In the genomic region with DNA sequence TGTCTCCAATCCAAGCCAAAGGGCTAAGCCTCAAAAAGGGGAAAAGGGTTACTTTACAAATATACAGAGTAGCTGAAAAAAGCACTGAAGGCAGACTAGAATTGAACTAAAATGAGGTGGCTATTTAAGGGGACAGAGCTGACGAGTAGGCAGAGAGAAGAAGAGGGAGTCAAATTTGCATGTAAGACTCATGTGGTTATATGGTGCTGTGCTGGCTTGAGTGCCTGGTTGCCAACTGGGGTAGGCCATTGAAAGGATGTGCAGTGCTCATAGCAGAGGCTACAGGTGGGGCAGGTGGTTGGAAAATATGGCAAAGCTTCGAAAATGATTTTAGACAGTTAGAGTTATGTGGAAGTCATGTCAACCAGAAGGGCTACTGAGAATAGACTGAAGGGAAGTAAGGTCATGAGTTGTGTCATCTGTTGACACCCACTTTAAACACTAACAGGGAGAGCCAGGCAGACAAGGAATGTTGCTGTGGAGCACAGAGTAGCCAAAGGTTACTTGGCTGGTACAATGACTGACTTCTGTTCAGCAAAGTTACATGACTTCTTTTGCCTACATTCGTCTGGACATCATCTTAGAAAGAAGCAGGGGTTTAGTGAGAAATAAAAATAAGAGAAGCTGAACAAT, we compare ENCODE assay signal across 24 cellular contexts.
"Had no signal": no experiment of that assay in that cellular context is flagged by ENCODE, and none has a peak within 500 bp of the region (broad histone marks: within the 10 kb centered on the region; RNA-seq: fewer than 3 reads in every experiment).

No MANE protein-coding gene starts in this region.

- H3K9me3 Mint-ChIP-seq: activated naive CD8-positive, alpha-beta T cell treated with anti-CD3 and anti-CD28 coated beads, Interleukin-2, amount 50 U/mL, for 24 hours had no signal

- H3K27ac ChIP-seq: hepatocyte, prostate gland, skin epidermis, tibial artery, vagina had no signal

- H3K27me3 ChIP-seq: hepatocyte, tibial artery, vagina had no signal

- H3K4me3 ChIP-seq: hepatocyte, prostate gland, skin epidermis, tibial artery, vagina had no signal

- H3K4me1 ChIP-seq: prostate gland, vagina had no signal

- H3K4me2 ChIP-seq: hepatocyte had no signal

- DNase-seq: activated CD4-positive, alpha-beta T cell treated with anti-CD3 and anti-CD28 coated beads for 1 hour; activated CD4-positive, alpha-beta T cell treated with anti-CD3 and anti-CD28 coated beads, Interleukin-2, amount 50 U/mL, for 1 hour; activated CD8-positive, alpha-beta T cell treated with anti-CD3 and anti-CD28 coated beads, Interleukin-2, amount 10 ng/mL, durations not matched to agents 7 days and 5 days; activated gamma-delta T cell; activated naive CD4-positive, alpha-beta T cell treated with anti-CD3 and anti-CD28 coated beads, Interleukin-2, amount 50 U/mL, for 16 hours; activated naive CD8-positive, alpha-beta T cell treated with anti-CD3 and anti-CD28 coated beads, Interleukin-2, amount 50 U/mL, for 24 hours; caudate nucleus; dermis blood vessel endothelial cell; effector CD8-positive, alpha-beta T cell; erythroblast; foreskin fibroblast; immature natural killer cell; kidney glomerular epithelial cell; stimulated activated CD4-positive, alpha-beta T cell treated with anti-CD3 and anti-CD28 coated beads, Interleukin-1b, Interleukin-23, amount 100 ng/mL, for 48 hours; stimulated activated naive CD8-positive, alpha-beta T cell treated with anti-CD3 and anti-CD28 coated beads, Interleukin-15, amount 100 ng/mL, for 72 hours; T-helper 1 cell; tibial artery had no signal

- H3K4me3 Mint-ChIP-seq: activated CD8-positive, alpha-beta T cell treated with anti-CD3 and anti-CD28 coated beads, Interleukin-2, amount 10 ng/mL, durations not matched to agents 7 days and 5 days; activated naive CD8-positive, alpha-beta T cell treated with anti-CD3 and anti-CD28 coated beads, Interleukin-2, amount 50 U/mL, for 24 hours; activated T-helper 1 cell treated with anti-CD3 and anti-CD28 coated beads, Interleukin-12 subunit alpha, Interleukin-12 subunit beta, Interleukin-2, Interleukin-4 antibody, amounts not matched to agents 30 ng/mL and 10 ng/mL and 1 ng/mL, durations not matched to agents 14 hours and 24 hours and 36 hours; immature natural killer cell; memory B cell; stimulated activated effector memory CD8-positive, alpha-beta T cell treated with anti-CD3 and anti-CD28 coated beads, Interleukin-12 subunit alpha, Interleukin-12 subunit beta, amount 100 ng/mL, for 72 hours; stimulated activated naive CD8-positive, alpha-beta T cell treated with anti-CD3 and anti-CD28 coated beads, Interleukin-15, amount 100 ng/mL, for 72 hours had no signal

- H3K4me1 Mint-ChIP-seq: activated naive CD8-positive, alpha-beta T cell treated with anti-CD3 and anti-CD28 coated beads, Interleukin-2, amount 50 U/mL, for 24 hours; immature natural killer cell; memory B cell; stimulated activated effector memory CD8-positive, alpha-beta T cell treated with anti-CD3 and anti-CD28 coated beads, Interleukin-12 subunit alpha, Interleukin-12 subunit beta, amount 100 ng/mL, for 72 hours; stimulated activated naive CD8-positive, alpha-beta T cell treated with anti-CD3 and anti-CD28 coated beads, Interleukin-15, amount 100 ng/mL, for 72 hours had no signal

- H2AFZ ChIP-seq: hepatocyte had no signal

- H3K79me2 ChIP-seq: hepatocyte had no signal

- H3K36me3 ChIP-seq: prostate gland, tibial artery, vagina had no signal

- H3K9me3 ChIP-seq: prostate gland, tibial artery, vagina had no signal

- H3K27ac Mint-ChIP-seq: activated CD8-positive, alpha-beta T cell treated with anti-CD3 and anti-CD28 coated beads, Interleukin-2, amount 10 ng/mL, durations not matched to agents 7 days and 5 days; activated naive CD8-positive, alpha-beta T cell treated with anti-CD3 and anti-CD28 coated beads, Interleukin-2, amount 50 U/mL, for 24 hours; activated T-helper 1 cell treated with anti-CD3 and anti-CD28 coated beads, Interleukin-12 subunit alpha, Interleukin-12 subunit beta, Interleukin-2, Interleukin-4 antibody, amounts not matched to agents 30 ng/mL and 10 ng/mL and 1 ng/mL, durations not matched to agents 14 hours and 24 hours and 36 hours; memory B cell; stimulated activated effector memory CD8-positive, alpha-beta T cell treated with anti-CD3 and anti-CD28 coated beads, Interleukin-12 subunit alpha, Interleukin-12 subunit beta, amount 100 ng/mL, for 72 hours; stimulated activated naive CD8-positive, alpha-beta T cell treated with anti-CD3 and anti-CD28 coated beads, Interleukin-15, amount 100 ng/mL, for 72 hours had no signal

- ATAC-seq: activated CD8-positive, alpha-beta T cell treated with anti-CD3 and anti-CD28 coated beads, Interleukin-2, amount 10 ng/mL, durations not matched to agents 7 days and 5 days; activated naive CD8-positive, alpha-beta T cell treated with anti-CD3 and anti-CD28 coated beads, Interleukin-2, amount 50 U/mL, for 24 hours; stimulated activated effector memory CD8-positive, alpha-beta T cell treated with anti-CD3 and anti-CD28 coated beads, Interleukin-12 subunit alpha, Interleukin-12 subunit beta, amount 100 ng/mL, for 72 hours; stimulated activated naive CD8-positive, alpha-beta T cell treated with anti-CD3 and anti-CD28 coated beads, Interleukin-15, amount 100 ng/mL, for 72 hours had no signal

- H3K27me3 Mint-ChIP-seq: activated naive CD8-positive, alpha-beta T cell treated with anti-CD3 and anti-CD28 coated beads, Interleukin-2, amount 50 U/mL, for 24 hours; memory B cell; stimulated activated naive CD8-positive, alpha-beta T cell treated with anti-CD3 and anti-CD28 coated beads, Interleukin-15, amount 100 ng/mL, for 72 hours had no signal

- H3K36me3 Mint-ChIP-seq: immature natural killer cell; memory B cell; stimulated activated effector memory CD8-positive, alpha-beta T cell treated with anti-CD3 and anti-CD28 coated beads, Interleukin-12 subunit alpha, Interleukin-12 subunit beta, amount 100 ng/mL, for 72 hours had no signal
